In genomic region chr7:69787736-69788431, GRCh38 we compare ENCODE assay signal across 20 cellular contexts.
DNase-seq lines count a peak whose midpoint lies in the region; ATAC-seq lines count a peak whose summit lies in the region.
"Had no signal": no experiment of that assay in that cellular context is flagged by ENCODE, and none has a peak within 500 bp of the region (broad histone marks: within the 10 kb centered on the region; RNA-seq: fewer than 3 reads in every experiment).

No MANE protein-coding gene starts in this region.

- intact Hi-C loops in left ventricle myocardium superior (cut with micrococcal nuclease), result no loop called here
- intact Hi-C loops in Right ventricle myocardium inferior (cut with DNase I), result no loop called here

- no peaks in the 10 kb centered on the region for H3K27me3 Mint-ChIP-seq in stimulated activated naive B cell treated with anti-CD40 and anti-IgM and Interleukin-4, amounts not matched to agents 10 μg/mL and 1 μg/mL and 100 μg/mL, for 72 hours
- H3K27me3 Mint-ChIP-seq: activated naive CD8-positive, alpha-beta T cell; activated T-helper 17 cell treated with anti-CD3 and anti-CD28 coated beads, Interleukin-2, amount 50 U/mL, for 72 hours had no signal

- H3K9me3 Mint-ChIP-seq in stimulated activated naive B cell treated with anti-CD40 and anti-IgM and Interleukin-4, amounts not matched to agents 10 μg/mL and 1 μg/mL and 100 μg/mL, for 72 hours, result no peaks in the 10 kb centered on the region
- H3K9me3 Mint-ChIP-seq: activated T-helper 17 cell treated with anti-CD3 and anti-CD28 coated beads, Interleukin-2, amount 50 U/mL, for 72 hours had no signal

- H3K4me3 Mint-ChIP-seq in stimulated activated naive B cell treated with anti-CD40 and anti-IgM and Interleukin-4, amounts not matched to agents 10 μg/mL and 1 μg/mL and 100 μg/mL, for 72 hours, result no peak overlapping the region
- H3K4me3 Mint-ChIP-seq: activated naive CD8-positive, alpha-beta T cell; activated T-helper 17 cell treated with anti-CD3 and anti-CD28 coated beads, Interleukin-2, amount 50 U/mL, for 72 hours; T-cell had no signal

- H3K4me1 Mint-ChIP-seq in stimulated activated naive B cell treated with anti-CD40 and anti-IgM and Interleukin-4, amounts not matched to agents 10 μg/mL and 1 μg/mL and 100 μg/mL, for 72 hours, result no peaks in the 10 kb centered on the region
- H3K4me1 Mint-ChIP-seq: activated T-helper 17 cell treated with anti-CD3 and anti-CD28 coated beads, Interleukin-2, amount 50 U/mL, for 72 hours; T-cell had no signal

- H3K27ac Mint-ChIP-seq in stimulated activated naive B cell treated with anti-CD40 and anti-IgM and Interleukin-4, amounts not matched to agents 10 μg/mL and 1 μg/mL and 100 μg/mL, for 72 hours, result no peak overlapping the region
- H3K27ac Mint-ChIP-seq: activated naive CD8-positive, alpha-beta T cell; activated T-helper 17 cell treated with anti-CD3 and anti-CD28 coated beads, Interleukin-2, amount 50 U/mL, for 72 hours; T-cell had no signal

- ATAC-seq in left ventricle myocardium superior (no peak), Right ventricle myocardium inferior (no peak)
- no peak for ATAC-seq in stimulated activated naive B cell treated with anti-CD40 and anti-IgM and Interleukin-4, amounts not matched to agents 10 μg/mL and 1 μg/mL and 100 μg/mL, for 72 hours (replicated peaks)
- ATAC-seq: activated T-helper 17 cell treated with anti-CD3 and anti-CD28 coated beads, Interleukin-2, amount 50 U/mL, for 72 hours; body of pancreas; K562; left colon; mucosa of descending colon; psoas muscle; T-cell had no signal

- peak; percentile 26 for DNase-seq in left ventricle myocardium superior
- no peak for DNase-seq in Right ventricle myocardium inferior (ENCODE audit: missing footprints)
- peak; percentile 90 for DNase-seq in NCI-H69 (lab: John Stamatoyannopoulos, UW)
- peak; percentile 36 for DNase-seq in fibroblast of gingiva (ENCODE audit: low read depth)
- DNase-seq in stimulated activated naive B cell treated with anti-CD40 and anti-IgM and Interleukin-4, amounts not matched to agents 10 μg/mL and 1 μg/mL and 100 μg/mL, for 72 hours, result no peak
- no peak for DNase-seq in NCI-H2107 treated with DMSO at 0.1 percent for 48 hours (lab: John Stamatoyannopoulos, UW; ENCODE audit: unreplicated experiment)
- DNase-seq in HK-2 (ENCODE audit: unreplicated experiment), result no peak
- DNase-seq: activated CD4-positive, alpha-beta T cell treated with anti-CD3 and anti-CD28 coated beads for 4 hours; body of pancreas; effector memory CD4-positive, alpha-beta T cell; left colon; mucosa of descending colon; NCI-H1048; psoas muscle; stimulated activated CD4-positive, alpha-beta T cell treated with anti-CD3 and anti-CD28 coated beads, Interleukin-1b, Interleukin-23, amount 100 ng/mL, for 48 hours; stimulated activated naive CD4-positive, alpha-beta T cell; T-cell had no signal

- no peaks in the 10 kb centered on the region for H3K36me3 Mint-ChIP-seq in stimulated activated naive B cell treated with anti-CD40 and anti-IgM and Interleukin-4, amounts not matched to agents 10 μg/mL and 1 μg/mL and 100 μg/mL, for 72 hours
- H3K36me3 Mint-ChIP-seq: activated naive CD8-positive, alpha-beta T cell; T-cell had no signal

Comparison
In these comparisons a context has a peak if more than half of its experiments do, and no peak if none do; other contexts are left out.
1. DNase-seq: peak in left ventricle myocardium superior (single experiment), NCI-H69 (single experiment) and fibroblast of gingiva (single experiment); none in Right ventricle myocardium inferior (single experiment), stimulated activated naive B cell treated with anti-CD40 and anti-IgM and Interleukin-4, amounts not matched to agents 10 μg/mL and 1 μg/mL and 100 μg/mL, for 72 hours (single experiment), NCI-H2107 treated with DMSO at 0.1 percent for 48 hours (single experiment) and HK-2 (single experiment).